Comparison of ENCODE assay signal across 11 cellular contexts in genomic region chr15:90481023-90481422, GRCh38. TPM values are rescaled to one million over a fixed set of nuclear protein-coding genes. Genes with fewer than 3 reads are reported as not detected.
DNase-seq lines count a peak whose midpoint lies in the region; ATAC-seq lines count a peak whose summit lies in the region.
"Had no signal": no experiment of that assay in that cellular context is flagged by ENCODE, and none has a peak within 500 bp of the region (broad histone marks: within the 10 kb centered on the region; RNA-seq: fewer than 3 reads in every experiment).

No MANE protein-coding gene starts in this region.

- no peak for ATAC-seq in HG03432 (IDR thresholded peaks at IDR 0.05; ENCODE audit: unreplicated experiment)
- ATAC-seq in HG02678 (IDR thresholded peaks at IDR 0.05; ENCODE audit: unreplicated experiment): no peak
- ATAC-seq: body of pancreas had no signal

- DNase-seq in KG1 (lab: John Stamatoyannopoulos, UW): peak; percentile 67
- DNase-seq in SIG-M5 treated with dmso at 0.1 percent for 504 hours (lab: John Stamatoyannopoulos, UW; ENCODE audit: unreplicated experiment): peak; percentile 80
- peak; percentile 48 for DNase-seq in astrocyte of the hippocampus (ENCODE audit: low read depth, low spot score)
- DNase-seq in stimulated activated CD8-positive, alpha-beta memory T cell treated with anti-CD3 and anti-CD28 coated beads, Interleukin-7, amount 100 ng/mL, for 48 hours (ENCODE audit: extremely low read depth in 1 of 2, low read depth in 1 of 2): peak; percentile 8 to 15
- DNase-seq in H7: no peak
- DNase-seq: foreskin fibroblast, midbrain, NCI-H1930 had no signal

- no peaks in the 10 kb centered on the region for H3K27me3 ChIP-seq in H7 (ENCODE audit: control insufficient read depth, insufficient read depth, low read length)
- H3K27me3 ChIP-seq: body of pancreas had no signal

- peaks cover 20% of the 10 kb centered on the region for H3K36me3 ChIP-seq in H7 (replicated peaks; ENCODE audit: control insufficient read depth, insufficient read depth, low read length)

- no peak overlapping the region for H3K4me3 ChIP-seq in H7 (ENCODE audit: insufficient read depth, low read depth, low read length)
- H3K4me3 ChIP-seq: body of pancreas had no signal

RNA-seq across cellular contexts. Expression of gene CRTC3, which starts 48.7 kb away (rescaled TPM):
- total RNA-seq in H7 (2014; rRNA removed; shearing (Covaris generic)): 3.3 and 6.0 TPM in 2 replicates
